1 cellular context compared by ENCODE assay signal in the genomic region with DNA sequence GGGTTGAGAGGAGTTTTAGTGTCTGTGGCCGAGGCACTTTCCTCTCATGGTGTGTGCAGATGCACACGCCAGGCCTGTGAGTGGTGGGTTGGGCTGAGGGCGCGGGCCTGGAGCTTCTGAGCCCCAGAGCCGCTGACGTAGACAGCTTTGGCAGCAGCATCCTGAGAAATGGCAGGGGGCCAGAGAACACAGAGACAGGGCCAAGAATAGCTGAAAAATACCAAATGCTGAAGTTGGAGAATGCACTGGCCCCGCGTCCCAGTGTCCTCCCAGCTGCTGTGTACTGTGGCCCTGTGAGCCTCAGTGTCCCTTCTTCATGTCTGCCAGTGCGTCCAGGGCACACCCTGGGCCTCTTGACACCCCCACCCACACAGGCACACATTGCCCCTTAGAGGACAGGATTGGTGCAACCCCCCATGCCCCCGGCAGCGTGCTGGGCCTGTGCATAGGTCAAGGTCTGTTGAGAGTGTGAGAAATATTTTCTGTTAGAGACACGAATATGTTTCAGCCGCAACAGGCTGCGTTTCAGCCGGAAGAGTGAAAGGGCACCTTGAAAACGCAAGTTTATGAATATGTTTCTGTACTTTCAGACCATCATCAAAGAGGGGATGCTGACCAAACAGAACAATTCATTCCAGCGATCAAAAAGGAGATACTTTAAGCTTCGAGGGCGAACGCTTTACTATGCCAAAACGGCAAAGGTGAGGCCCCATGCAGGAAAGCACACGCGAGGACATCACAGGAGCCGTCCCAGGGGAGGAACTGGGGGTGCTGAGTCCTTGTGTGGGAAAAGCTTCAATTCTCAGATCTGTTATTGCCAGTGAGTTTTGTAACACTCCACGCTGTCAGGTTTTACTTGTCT.
TF ChIP-seq lines count a peak whose summit lies in the region.

No MANE protein-coding gene starts in this region.

TF ChIP-seq in HepG2, 621 proteins besides CTCF, POLR2A, EP300 and RAD21 (continued from another document and continues in another):
- TF ChIP-seq, protein P1, sequence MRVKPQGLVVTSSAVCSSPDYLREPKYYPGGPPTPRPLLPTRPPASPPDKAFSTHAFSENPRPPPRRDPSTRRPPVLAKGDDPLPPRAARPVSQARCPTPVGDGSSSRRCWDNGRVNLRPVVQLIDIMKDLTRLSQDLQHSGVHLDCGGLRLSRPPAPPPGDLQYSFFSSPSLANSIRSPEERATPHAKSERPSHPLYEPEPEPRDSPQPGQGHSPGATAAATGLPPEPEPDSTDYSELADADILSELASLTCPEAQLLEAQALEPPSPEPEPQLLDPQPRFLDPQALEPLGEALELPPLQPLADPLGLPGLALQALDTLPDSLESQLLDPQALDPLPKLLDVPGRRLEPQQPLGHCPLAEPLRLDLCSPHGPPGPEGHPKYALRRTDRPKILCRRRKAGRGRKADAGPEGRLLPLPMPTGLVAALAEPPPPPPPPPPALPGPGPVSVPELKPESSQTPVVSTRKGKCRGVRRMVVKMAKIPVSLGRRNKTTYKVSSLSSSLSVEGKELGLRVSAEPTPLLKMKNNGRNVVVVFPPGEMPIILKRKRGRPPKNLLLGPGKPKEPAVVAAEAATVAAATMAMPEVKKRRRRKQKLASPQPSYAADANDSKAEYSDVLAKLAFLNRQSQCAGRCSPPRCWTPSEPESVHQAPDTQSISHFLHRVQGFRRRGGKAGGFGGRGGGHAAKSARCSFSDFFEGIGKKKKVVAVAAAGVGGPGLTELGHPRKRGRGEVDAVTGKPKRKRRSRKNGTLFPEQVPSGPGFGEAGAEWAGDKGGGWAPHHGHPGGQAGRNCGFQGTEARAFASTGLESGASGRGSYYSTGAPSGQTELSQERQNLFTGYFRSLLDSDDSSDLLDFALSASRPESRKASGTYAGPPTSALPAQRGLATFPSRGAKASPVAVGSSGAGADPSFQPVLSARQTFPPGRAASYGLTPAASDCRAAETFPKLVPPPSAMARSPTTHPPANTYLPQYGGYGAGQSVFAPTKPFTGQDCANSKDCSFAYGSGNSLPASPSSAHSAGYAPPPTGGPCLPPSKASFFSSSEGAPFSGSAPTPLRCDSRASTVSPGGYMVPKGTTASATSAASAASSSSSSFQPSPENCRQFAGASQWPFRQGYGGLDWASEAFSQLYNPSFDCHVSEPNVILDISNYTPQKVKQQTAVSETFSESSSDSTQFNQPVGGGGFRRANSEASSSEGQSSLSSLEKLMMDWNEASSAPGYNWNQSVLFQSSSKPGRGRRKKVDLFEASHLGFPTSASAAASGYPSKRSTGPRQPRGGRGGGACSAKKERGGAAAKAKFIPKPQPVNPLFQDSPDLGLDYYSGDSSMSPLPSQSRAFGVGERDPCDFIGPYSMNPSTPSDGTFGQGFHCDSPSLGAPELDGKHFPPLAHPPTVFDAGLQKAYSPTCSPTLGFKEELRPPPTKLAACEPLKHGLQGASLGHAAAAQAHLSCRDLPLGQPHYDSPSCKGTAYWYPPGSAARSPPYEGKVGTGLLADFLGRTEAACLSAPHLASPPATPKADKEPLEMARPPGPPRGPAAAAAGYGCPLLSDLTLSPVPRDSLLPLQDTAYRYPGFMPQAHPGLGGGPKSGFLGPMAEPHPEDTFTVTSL (CRISPR knock-in tag; IDR thresholded peaks at IDR 0.05; ENCODE audit: borderline replicate concordance): peak; percentile 70
- TF ChIP-seq, protein P2, sequence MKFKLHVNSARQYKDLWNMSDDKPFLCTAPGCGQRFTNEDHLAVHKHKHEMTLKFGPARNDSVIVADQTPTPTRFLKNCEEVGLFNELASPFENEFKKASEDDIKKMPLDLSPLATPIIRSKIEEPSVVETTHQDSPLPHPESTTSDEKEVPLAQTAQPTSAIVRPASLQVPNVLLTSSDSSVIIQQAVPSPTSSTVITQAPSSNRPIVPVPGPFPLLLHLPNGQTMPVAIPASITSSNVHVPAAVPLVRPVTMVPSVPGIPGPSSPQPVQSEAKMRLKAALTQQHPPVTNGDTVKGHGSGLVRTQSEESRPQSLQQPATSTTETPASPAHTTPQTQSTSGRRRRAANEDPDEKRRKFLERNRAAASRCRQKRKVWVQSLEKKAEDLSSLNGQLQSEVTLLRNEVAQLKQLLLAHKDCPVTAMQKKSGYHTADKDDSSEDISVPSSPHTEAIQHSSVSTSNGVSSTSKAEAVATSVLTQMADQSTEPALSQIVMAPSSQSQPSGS (CRISPR knock-in tag; IDR thresholded peaks at IDR 0.05): no peak; the same call in 1 of the 2 replicates
- TF ChIP-seq, protein P3, sequence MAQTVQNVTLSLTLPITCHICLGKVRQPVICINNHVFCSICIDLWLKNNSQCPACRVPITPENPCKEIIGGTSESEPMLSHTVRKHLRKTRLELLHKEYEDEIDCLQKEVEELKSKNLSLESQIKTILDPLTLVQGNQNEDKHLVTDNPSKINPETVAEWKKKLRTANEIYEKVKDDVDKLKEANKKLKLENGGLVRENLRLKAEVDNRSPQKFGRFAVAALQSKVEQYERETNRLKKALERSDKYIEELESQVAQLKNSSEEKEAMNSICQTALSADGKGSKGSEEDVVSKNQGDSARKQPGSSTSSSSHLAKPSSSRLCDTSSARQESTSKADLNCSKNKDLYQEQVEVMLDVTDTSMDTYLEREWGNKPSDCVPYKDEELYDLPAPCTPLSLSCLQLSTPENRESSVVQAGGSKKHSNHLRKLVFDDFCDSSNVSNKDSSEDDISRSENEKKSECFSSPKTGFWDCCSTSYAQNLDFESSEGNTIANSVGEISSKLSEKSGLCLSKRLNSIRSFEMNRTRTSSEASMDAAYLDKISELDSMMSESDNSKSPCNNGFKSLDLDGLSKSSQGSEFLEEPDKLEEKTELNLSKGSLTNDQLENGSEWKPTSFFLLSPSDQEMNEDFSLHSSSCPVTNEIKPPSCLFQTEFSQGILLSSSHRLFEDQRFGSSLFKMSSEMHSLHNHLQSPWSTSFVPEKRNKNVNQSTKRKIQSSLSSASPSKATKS (CRISPR knock-in tag; IDR thresholded peaks at IDR 0.05): no peak
- TF ChIP-seq THYN1 (CRISPR knock-in tag; IDR thresholded peaks at IDR 0.05; ENCODE audit: borderline replicate concordance, low read depth) (no peak), JDP2 (CRISPR knock-in tag; IDR thresholded peaks at IDR 0.05; ENCODE audit: borderline replicate concordance) (no peak), NBN (conservative IDR thresholded peaks at IDR 0.05) (no peak), SIN3B (IDR thresholded peaks at IDR 0.05; ENCODE audit: low read length) (no peak), GTF3A (CRISPR knock-in tag; conservative IDR thresholded peaks at IDR 0.05) (no peak), KLF16 (CRISPR knock-in tag; IDR thresholded peaks at IDR 0.05) (no peak), BHLHE40 (IDR thresholded peaks at IDR 0.05; ENCODE audit: low read length) (peak; percentile 69), NFYB (CRISPR knock-in tag; IDR thresholded peaks at IDR 0.05) (no peak), MTF1 (CRISPR knock-in tag; IDR thresholded peaks at IDR 0.05) (no peak), BORCS8-MEF2B (CRISPR knock-in tag; IDR thresholded peaks at IDR 0.05) (peak; percentile 75; the same call in 1 of the 2 replicates), ZNF678 (CRISPR knock-in tag; IDR thresholded peaks at IDR 0.05) (no peak), KAT7 (CRISPR knock-in tag; IDR thresholded peaks at IDR 0.05; ENCODE audit: borderline replicate concordance) (0 out of 2 replicates have a peak, but pooled peaks have one; percentile 21), ZNF7 (CRISPR knock-in tag; IDR thresholded peaks at IDR 0.05) (no peak), SP2 (CRISPR knock-in tag; IDR thresholded peaks at IDR 0.05) (no peak), MBNL3 (CRISPR knock-in tag; conservative IDR thresholded peaks at IDR 0.05) (no peak), ZFP36L2 (CRISPR knock-in tag; IDR thresholded peaks at IDR 0.05) (no peak), ZNF207 (IDR thresholded peaks at IDR 0.05; ENCODE audit: borderline replicate concordance) (no peak), MTA1 (CRISPR knock-in tag; IDR thresholded peaks at IDR 0.05; ENCODE audit: borderline replicate concordance) (peak; percentile 97; the same call in 1 of the 2 replicates), FOXM1 (CRISPR knock-in tag; IDR thresholded peaks at IDR 0.05) (no peak)
- TF ChIP-seq, protein P4, sequence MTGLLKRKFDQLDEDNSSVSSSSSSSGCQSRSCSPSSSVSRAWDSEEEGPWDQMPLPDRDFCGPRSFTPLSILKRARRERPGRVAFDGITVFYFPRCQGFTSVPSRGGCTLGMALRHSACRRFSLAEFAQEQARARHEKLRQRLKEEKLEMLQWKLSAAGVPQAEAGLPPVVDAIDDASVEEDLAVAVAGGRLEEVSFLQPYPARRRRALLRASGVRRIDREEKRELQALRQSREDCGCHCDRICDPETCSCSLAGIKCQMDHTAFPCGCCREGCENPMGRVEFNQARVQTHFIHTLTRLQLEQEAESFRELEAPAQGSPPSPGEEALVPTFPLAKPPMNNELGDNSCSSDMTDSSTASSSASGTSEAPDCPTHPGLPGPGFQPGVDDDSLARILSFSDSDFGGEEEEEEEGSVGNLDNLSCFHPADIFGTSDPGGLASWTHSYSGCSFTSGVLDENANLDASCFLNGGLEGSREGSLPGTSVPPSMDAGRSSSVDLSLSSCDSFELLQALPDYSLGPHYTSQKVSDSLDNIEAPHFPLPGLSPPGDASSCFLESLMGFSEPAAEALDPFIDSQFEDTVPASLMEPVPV (CRISPR knock-in tag; IDR thresholded peaks at IDR 0.05): no peak; the same call in 1 of the 2 replicates
- TF ChIP-seq, protein P5, sequence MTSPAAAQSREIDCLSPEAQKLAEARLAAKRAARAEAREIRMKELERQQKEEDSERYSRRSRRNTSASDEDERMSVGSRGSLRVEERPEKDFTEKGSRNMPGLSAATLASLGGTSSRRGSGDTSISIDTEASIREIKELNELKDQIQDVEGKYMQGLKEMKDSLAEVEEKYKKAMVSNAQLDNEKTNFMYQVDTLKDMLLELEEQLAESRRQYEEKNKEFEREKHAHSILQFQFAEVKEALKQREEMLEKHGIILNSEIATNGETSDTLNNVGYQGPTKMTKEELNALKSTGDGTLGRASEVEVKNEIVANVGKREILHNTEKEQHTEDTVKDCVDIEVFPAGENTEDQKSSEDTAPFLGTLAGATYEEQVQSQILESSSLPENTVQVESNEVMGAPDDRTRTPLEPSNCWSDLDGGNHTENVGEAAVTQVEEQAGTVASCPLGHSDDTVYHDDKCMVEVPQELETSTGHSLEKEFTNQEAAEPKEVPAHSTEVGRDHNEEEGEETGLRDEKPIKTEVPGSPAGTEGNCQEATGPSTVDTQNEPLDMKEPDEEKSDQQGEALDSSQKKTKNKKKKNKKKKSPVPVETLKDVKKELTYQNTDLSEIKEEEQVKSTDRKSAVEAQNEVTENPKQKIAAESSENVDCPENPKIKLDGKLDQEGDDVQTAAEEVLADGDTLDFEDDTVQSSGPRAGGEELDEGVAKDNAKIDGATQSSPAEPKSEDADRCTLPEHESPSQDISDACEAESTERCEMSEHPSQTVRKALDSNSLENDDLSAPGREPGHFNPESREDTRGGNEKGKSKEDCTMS (CRISPR knock-in tag; conservative IDR thresholded peaks at IDR 0.05): no peak
- TF ChIP-seq, protein P6, sequence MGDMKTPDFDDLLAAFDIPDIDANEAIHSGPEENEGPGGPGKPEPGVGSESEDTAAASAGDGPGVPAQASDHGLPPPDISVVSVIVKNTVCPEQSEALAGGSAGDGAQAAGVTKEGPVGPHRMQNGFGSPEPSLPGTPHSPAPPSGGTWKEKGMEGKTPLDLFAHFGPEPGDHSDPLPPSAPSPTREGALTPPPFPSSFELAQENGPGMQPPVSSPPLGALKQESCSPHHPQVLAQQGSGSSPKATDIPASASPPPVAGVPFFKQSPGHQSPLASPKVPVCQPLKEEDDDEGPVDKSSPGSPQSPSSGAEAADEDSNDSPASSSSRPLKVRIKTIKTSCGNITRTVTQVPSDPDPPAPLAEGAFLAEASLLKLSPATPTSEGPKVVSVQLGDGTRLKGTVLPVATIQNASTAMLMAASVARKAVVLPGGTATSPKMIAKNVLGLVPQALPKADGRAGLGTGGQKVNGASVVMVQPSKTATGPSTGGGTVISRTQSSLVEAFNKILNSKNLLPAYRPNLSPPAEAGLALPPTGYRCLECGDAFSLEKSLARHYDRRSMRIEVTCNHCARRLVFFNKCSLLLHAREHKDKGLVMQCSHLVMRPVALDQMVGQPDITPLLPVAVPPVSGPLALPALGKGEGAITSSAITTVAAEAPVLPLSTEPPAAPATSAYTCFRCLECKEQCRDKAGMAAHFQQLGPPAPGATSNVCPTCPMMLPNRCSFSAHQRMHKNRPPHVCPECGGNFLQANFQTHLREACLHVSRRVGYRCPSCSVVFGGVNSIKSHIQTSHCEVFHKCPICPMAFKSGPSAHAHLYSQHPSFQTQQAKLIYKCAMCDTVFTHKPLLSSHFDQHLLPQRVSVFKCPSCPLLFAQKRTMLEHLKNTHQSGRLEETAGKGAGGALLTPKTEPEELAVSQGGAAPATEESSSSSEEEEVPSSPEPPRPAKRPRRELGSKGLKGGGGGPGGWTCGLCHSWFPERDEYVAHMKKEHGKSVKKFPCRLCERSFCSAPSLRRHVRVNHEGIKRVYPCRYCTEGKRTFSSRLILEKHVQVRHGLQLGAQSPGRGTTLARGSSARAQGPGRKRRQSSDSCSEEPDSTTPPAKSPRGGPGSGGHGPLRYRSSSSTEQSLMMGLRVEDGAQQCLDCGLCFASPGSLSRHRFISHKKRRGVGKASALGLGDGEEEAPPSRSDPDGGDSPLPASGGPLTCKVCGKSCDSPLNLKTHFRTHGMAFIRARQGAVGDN (CRISPR knock-in tag; IDR thresholded peaks at IDR 0.05): peak; percentile 98
- TF ChIP-seq, protein P7, sequence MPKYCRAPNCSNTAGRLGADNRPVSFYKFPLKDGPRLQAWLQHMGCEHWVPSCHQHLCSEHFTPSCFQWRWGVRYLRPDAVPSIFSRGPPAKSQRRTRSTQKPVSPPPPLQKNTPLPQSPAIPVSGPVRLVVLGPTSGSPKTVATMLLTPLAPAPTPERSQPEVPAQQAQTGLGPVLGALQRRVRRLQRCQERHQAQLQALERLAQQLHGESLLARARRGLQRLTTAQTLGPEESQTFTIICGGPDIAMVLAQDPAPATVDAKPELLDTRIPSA (CRISPR knock-in tag; IDR thresholded peaks at IDR 0.05; ENCODE audit: borderline replicate concordance): no peak
- TF ChIP-seq, protein P8, sequence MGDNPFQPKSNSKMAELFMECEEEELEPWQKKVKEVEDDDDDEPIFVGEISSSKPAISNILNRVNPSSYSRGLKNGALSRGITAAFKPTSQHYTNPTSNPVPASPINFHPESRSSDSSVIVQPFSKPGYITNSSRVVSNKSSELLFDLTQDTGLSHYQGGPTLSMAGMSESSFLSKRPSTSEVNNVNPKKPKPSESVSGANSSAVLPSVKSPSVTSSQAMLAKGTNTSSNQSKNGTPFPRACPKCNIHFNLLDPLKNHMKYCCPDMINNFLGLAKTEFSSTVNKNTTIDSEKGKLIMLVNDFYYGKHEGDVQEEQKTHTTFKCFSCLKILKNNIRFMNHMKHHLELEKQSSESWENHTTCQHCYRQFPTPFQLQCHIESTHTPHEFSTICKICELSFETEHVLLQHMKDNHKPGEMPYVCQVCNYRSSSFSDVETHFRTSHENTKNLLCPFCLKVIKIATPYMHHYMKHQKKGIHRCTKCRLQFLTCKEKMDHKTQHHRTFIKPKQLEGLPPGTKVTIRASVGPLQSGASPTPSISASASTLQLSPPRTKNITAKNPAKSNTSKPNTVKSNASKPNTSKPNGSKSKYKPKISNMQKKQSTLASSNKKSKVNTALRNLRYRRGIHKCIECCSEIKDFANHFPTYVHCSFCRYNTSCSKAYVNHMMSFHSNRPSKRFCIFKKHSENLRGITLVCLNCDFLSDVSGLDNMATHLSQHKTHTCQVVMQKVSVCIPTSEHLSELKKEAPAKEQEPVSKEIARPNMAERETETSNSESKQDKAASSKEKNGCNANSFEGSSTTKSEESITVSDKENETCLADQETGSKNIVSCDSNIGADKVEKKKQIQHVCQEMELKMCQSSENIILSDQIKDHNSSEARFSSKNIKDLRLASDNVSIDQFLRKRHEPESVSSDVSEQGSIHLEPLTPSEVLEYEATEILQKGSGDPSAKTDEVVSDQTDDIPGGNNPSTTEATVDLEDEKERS (CRISPR knock-in tag; IDR thresholded peaks at IDR 0.05): no peak; the same call in 1 of the 2 replicates
